2 cellular contexts compared by ENCODE assay signal in the genomic region with DNA sequence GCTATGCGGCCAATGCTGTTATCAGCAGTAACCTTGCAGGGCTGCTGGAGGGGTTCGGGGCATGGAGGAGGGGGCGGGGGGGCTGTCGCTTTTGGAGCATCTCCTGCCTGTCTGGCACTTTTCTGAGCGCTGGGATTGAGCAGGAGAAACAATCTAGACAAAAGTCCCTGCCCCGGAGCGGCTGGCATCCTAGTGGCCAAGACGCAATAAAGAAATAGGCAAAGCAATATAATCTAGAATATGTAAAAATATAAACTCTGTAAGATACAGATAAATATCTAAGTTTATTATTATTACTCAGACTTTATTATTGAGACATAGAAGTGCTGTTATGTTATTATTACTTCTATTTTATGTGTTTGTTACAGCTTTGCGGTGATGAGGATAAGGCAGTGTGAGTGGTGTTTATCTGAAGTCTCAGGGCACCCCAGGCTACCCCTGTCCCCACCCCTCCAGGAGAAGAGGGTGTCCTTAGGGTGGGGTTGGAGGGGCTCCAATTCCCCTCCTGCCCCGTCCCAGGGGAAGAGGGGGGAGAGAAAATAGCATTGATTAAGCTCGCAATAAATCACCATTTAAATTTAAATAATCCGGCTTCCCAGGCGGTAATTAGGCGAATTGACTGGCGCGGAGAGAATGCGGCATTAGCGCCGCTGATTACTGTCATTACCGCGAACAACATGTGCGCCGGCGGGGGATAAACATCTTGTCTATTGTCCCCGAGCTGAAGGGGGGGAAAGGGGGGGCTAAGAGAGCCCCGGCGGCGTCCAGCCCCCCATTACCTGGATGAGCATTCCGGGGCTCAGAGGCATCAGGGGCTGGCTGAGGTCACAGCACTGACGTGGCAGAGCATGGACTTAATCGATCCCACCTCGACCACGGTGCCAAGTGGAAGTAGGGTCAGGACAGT.
TF ChIP-seq lines count a peak whose summit lies in the region.

No MANE protein-coding gene starts in this region.

TF ChIP-seq in A549, 52 proteins besides CTCF, POLR2A, EP300 and RAD21:
- TF ChIP-seq HEYL (CRISPR knock-in tag; IDR thresholded peaks at IDR 0.05) (no peak), EHMT2 (IDR thresholded peaks at IDR 0.05; ENCODE audit: low read depth) (no peak), JUN (IDR thresholded peaks at IDR 0.05) (no peak), NR3C1 (IDR thresholded peaks at IDR 0.05) (no peak), RNF2 (IDR thresholded peaks at IDR 0.05; ENCODE audit: borderline replicate concordance, low read depth) (no peak), GATA3 (IDR thresholded peaks at IDR 0.05; ENCODE audit: borderline replicate concordance) (no peak), TFCP2L1 (CRISPR knock-in tag; IDR thresholded peaks at IDR 0.05) (no peak), MAX (IDR thresholded peaks at IDR 0.05) (no peak), FOSB (CRISPR knock-in tag; IDR thresholded peaks at IDR 0.05) (no peak), KDM5A (IDR thresholded peaks at IDR 0.05) (no peak), FOSL2 (IDR thresholded peaks at IDR 0.05) (no peak), FOSL2 (CRISPR knock-in tag; IDR thresholded peaks at IDR 0.05) (no peak), ZSCAN20 (CRISPR knock-in tag; IDR thresholded peaks at IDR 0.05) (no peak), CEBPB (IDR thresholded peaks at IDR 0.05) (no peak), HOXA7 (CRISPR knock-in tag; IDR thresholded peaks at IDR 0.05) (no peak), CHD2 (IDR thresholded peaks at IDR 0.05; ENCODE audit: low read length, partially characterized antibody) (no peak), RCOR1 (IDR thresholded peaks at IDR 0.05; ENCODE audit: low read depth, low read length) (no peak), SREBF2 (IDR thresholded peaks at IDR 0.05) (no peak)
- TF ChIP-seq, protein P1, sequence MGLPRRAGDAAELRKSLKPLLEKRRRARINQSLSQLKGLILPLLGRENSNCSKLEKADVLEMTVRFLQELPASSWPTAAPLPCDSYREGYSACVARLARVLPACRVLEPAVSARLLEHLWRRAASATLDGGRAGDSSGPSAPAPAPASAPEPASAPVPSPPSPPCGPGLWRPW (IDR thresholded peaks at IDR 0.05): no peak
- TF ChIP-seq, protein P2, sequence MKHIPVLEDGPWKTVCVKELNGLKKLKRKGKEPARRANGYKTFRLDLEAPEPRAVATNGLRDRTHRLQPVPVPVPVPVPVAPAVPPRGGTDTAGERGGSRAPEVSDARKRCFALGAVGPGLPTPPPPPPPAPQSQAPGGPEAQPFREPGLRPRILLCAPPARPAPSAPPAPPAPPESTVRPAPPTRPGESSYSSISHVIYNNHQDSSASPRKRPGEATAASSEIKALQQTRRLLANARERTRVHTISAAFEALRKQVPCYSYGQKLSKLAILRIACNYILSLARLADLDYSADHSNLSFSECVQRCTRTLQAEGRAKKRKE (CRISPR knock-in tag; IDR thresholded peaks at IDR 0.05; ENCODE audit: low read depth): no peak
- TF ChIP-seq, protein P3, sequence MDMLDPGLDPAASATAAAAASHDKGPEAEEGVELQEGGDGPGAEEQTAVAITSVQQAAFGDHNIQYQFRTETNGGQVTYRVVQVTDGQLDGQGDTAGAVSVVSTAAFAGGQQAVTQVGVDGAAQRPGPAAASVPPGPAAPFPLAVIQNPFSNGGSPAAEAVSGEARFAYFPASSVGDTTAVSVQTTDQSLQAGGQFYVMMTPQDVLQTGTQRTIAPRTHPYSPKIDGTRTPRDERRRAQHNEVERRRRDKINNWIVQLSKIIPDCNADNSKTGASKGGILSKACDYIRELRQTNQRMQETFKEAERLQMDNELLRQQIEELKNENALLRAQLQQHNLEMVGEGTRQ (IDR thresholded peaks at IDR 0.05): no peak

TF ChIP-seq in GM23338, 12 proteins besides CTCF, POLR2A, EP300 and RAD21:
- TF ChIP-seq ZNF331 (CRISPR knock-in tag; IDR thresholded peaks at IDR 0.05; ENCODE audit: low read depth) (no peak), EZH2phosphoT487 (IDR thresholded peaks at IDR 0.05; ENCODE audit: unreplicated experiment) (no peak), POLR2AphosphoS5 (IDR thresholded peaks at IDR 0.05; ENCODE audit: low read depth) (no peak), EZH2 (IDR thresholded peaks at IDR 0.05; ENCODE audit: low read depth, unreplicated experiment) (peak; percentile 63), JUNB (IDR thresholded peaks at IDR 0.05; ENCODE audit: unreplicated experiment) (no peak), STAT1 (IDR thresholded peaks at IDR 0.05; ENCODE audit: unreplicated experiment) (no peak), ZNF114 (CRISPR knock-in tag; IDR thresholded peaks at IDR 0.05) (no peak), REST (IDR thresholded peaks at IDR 0.05; ENCODE audit: unreplicated experiment) (no peak), NANOG (IDR thresholded peaks at IDR 0.05; ENCODE audit: borderline replicate concordance) (no peak), CREB1 (CRISPR knock-in tag; IDR thresholded peaks at IDR 0.05; ENCODE audit: low read depth) (peak; percentile 49; the same call in 1 of the 2 replicates), ETS1 (IDR thresholded peaks at IDR 0.05) (no peak)
- TF ChIP-seq, protein P4, sequence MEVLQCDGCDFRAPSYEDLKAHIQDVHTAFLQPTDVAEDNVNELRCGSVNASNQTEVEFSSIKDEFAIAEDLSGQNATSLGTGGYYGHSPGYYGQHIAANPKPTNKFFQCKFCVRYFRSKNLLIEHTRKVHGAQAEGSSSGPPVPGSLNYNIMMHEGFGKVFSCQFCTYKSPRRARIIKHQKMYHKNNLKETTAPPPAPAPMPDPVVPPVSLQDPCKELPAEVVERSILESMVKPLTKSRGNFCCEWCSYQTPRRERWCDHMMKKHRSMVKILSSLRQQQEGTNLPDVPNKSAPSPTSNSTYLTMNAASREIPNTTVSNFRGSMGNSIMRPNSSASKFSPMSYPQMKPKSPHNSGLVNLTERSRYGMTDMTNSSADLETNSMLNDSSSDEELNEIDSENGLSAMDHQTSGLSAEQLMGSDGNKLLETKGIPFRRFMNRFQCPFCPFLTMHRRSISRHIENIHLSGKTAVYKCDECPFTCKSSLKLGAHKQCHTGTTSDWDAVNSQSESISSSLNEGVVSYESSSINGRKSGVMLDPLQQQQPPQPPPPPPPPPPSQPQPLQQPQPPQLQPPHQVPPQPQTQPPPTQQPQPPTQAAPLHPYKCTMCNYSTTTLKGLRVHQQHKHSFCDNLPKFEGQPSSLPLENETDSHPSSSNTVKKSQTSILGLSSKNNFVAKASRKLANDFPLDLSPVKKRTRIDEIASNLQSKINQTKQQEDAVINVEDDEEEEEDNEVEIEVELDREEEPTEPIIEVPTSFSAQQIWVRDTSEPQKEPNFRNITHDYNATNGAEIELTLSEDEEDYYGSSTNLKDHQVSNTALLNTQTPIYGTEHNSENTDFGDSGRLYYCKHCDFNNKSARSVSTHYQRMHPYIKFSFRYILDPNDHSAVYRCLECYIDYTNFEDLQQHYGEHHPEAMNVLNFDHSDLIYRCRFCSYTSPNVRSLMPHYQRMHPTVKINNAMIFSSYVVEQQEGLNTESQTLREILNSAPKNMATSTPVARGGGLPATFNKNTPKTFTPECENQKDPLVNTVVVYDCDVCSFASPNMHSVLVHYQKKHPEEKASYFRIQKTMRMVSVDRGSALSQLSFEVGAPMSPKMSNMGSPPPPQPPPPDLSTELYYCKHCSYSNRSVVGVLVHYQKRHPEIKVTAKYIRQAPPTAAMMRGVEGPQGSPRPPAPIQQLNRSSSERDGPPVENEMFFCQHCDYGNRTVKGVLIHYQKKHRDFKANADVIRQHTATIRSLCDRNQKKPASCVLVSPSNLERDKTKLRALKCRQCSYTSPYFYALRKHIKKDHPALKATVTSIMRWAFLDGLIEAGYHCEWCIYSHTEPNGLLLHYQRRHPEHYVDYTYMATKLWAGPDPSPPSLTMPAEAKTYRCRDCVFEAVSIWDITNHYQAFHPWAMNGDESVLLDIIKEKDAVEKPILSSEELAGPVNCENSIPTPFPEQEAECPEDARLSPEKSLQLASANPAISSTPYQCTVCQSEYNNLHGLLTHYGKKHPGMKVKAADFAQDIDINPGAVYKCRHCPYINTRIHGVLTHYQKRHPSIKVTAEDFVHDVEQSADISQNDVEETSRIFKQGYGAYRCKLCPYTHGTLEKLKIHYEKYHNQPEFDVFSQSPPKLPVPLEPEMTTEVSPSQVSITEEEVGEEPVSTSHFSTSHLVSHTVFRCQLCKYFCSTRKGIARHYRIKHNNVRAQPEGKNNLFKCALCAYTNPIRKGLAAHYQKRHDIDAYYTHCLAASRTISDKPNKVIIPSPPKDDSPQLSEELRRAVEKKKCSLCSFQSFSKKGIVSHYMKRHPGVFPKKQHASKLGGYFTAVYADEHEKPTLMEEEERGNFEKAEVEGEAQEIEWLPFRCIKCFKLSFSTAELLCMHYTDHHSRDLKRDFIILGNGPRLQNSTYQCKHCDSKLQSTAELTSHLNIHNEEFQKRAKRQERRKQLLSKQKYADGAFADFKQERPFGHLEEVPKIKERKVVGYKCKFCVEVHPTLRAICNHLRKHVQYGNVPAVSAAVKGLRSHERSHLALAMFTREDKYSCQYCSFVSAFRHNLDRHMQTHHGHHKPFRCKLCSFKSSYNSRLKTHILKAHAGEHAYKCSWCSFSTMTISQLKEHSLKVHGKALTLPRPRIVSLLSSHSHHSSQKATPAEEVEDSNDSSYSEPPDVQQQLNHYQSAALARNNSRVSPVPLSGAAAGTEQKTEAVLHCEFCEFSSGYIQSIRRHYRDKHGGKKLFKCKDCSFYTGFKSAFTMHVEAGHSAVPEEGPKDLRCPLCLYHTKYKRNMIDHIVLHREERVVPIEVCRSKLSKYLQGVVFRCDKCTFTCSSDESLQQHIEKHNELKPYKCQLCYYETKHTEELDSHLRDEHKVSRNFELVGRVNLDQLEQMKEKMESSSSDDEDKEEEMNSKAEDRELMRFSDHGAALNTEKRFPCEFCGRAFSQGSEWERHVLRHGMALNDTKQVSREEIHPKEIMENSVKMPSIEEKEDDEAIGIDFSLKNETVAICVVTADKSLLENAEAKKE (CRISPR knock-in tag; IDR thresholded peaks at IDR 0.05): no peak
